6 cellular contexts compared by ENCODE assay signal in genomic region chr1:115779075-115779474, GRCh38. TPM values are rescaled to one million over a fixed set of nuclear protein-coding genes. Genes with fewer than 3 reads are reported as not detected.
"Had no signal": no experiment of that assay in that cellular context is flagged by ENCODE, and none has a peak within 500 bp of the region (broad histone marks: within the 10 kb centered on the region; RNA-seq: fewer than 3 reads in every experiment).

No MANE protein-coding gene starts in this region.

RNA-seq across cellular contexts. Expression of gene CASQ2, which starts 10.6 kb away (rescaled TPM):
- total RNA-seq: GM23248, GM23338, H1, H4, H9, HFFc6 had no signal
- polyA plus RNA-seq: GM23248, GM23338, H1 had no signal
